In genomic region chr1:244835276-244836134, GRCh38 we compare ENCODE assay signal across 1 cellular context.
TF ChIP-seq lines count a peak whose summit lies in the region.

Gene COX20, plus strand, starts transcription at chr1:244835658. Its CDS starts 57 bp downstream, at chr1:244835715.

TF ChIP-seq in HepG2, 621 proteins besides CTCF, POLR2A, EP300 and RAD21 (continued from another document and continues in another):
- TF ChIP-seq, protein P1, sequence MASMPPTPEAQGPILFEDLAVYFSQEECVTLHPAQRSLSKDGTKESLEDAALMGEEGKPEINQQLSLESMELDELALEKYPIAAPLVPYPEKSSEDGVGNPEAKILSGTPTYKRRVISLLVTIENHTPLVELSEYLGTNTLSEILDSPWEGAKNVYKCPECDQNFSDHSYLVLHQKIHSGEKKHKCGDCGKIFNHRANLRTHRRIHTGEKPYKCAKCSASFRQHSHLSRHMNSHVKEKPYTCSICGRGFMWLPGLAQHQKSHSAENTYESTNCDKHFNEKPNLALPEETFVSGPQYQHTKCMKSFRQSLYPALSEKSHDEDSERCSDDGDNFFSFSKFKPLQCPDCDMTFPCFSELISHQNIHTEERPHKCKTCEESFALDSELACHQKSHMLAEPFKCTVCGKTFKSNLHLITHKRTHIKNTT (CRISPR knock-in tag; IDR thresholded peaks at IDR 0.05): no peak
- TF ChIP-seq RARA (CRISPR knock-in tag; IDR thresholded peaks at IDR 0.05): no peak
- TF ChIP-seq, protein P2, sequence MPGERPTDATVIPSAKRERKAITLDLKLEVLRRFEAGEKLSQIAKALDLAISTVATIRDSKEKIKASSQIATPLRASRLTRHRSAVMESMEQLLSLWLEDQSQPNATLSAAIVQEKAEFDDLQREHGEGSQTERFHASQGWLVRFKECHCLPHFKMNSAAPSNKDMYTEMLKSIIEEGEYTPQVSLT (CRISPR knock-in tag; IDR thresholded peaks at IDR 0.05; ENCODE audit: borderline replicate concordance, low read depth): no peak; the same call in 1 of the 2 replicates
- peak; percentile 93 for TF ChIP-seq ZNF747 (CRISPR knock-in tag; IDR thresholded peaks at IDR 0.05; ENCODE audit: borderline replicate concordance)
- peak; percentile 78 for TF ChIP-seq THAP11 (CRISPR knock-in tag; IDR thresholded peaks at IDR 0.05)
- TF ChIP-seq, protein P3, sequence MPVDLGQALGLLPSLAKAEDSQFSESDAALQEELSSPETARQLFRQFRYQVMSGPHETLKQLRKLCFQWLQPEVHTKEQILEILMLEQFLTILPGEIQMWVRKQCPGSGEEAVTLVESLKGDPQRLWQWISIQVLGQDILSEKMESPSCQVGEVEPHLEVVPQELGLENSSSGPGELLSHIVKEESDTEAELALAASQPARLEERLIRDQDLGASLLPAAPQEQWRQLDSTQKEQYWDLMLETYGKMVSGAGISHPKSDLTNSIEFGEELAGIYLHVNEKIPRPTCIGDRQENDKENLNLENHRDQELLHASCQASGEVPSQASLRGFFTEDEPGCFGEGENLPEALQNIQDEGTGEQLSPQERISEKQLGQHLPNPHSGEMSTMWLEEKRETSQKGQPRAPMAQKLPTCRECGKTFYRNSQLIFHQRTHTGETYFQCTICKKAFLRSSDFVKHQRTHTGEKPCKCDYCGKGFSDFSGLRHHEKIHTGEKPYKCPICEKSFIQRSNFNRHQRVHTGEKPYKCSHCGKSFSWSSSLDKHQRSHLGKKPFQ (CRISPR knock-in tag; IDR thresholded peaks at IDR 0.05; ENCODE audit: insufficient replicate concordance): no peak
- TF ChIP-seq, protein P4, sequence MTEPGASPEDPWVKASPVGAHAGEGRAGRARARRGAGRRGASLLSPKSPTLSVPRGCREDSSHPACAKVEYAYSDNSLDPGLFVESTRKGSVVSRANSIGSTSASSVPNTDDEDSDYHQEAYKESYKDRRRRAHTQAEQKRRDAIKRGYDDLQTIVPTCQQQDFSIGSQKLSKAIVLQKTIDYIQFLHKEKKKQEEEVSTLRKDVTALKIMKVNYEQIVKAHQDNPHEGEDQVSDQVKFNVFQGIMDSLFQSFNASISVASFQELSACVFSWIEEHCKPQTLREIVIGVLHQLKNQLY (CRISPR knock-in tag; IDR thresholded peaks at IDR 0.05): peak; percentile 60; the same call in 1 of the 2 replicates
- no peak for TF ChIP-seq ZNF441 (CRISPR knock-in tag; IDR thresholded peaks at IDR 0.05; ENCODE audit: borderline replicate concordance)
- peak; percentile 94 for TF ChIP-seq ZC3H13 (CRISPR knock-in tag; IDR thresholded peaks at IDR 0.05)
- TF ChIP-seq DMAP1 (CRISPR knock-in tag; IDR thresholded peaks at IDR 0.05): peak; percentile 95
- TF ChIP-seq ZNF574 (CRISPR knock-in tag; IDR thresholded peaks at IDR 0.05): peak; percentile 76; the same call in 1 of the 2 replicates
- TF ChIP-seq HOXA5 (CRISPR knock-in tag; IDR thresholded peaks at IDR 0.05): no peak
- TF ChIP-seq, protein P5, sequence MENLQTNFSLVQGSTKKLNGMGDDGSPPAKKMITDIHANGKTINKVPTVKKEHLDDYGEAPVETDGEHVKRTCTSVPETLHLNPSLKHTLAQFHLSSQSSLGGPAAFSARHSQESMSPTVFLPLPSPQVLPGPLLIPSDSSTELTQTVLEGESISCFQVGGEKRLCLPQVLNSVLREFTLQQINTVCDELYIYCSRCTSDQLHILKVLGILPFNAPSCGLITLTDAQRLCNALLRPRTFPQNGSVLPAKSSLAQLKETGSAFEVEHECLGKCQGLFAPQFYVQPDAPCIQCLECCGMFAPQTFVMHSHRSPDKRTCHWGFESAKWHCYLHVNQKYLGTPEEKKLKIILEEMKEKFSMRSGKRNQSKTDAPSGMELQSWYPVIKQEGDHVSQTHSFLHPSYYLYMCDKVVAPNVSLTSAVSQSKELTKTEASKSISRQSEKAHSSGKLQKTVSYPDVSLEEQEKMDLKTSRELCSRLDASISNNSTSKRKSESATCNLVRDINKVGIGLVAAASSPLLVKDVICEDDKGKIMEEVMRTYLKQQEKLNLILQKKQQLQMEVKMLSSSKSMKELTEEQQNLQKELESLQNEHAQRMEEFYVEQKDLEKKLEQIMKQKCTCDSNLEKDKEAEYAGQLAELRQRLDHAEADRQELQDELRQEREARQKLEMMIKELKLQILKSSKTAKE (CRISPR knock-in tag; IDR thresholded peaks at IDR 0.05; ENCODE audit: borderline replicate concordance): peak; percentile 56; the same call in 1 of the 2 replicates
- no peak for TF ChIP-seq JARID2 (CRISPR knock-in tag; IDR thresholded peaks at IDR 0.05; ENCODE audit: insufficient replicate concordance)
- TF ChIP-seq ZNF253 (CRISPR knock-in tag; IDR thresholded peaks at IDR 0.05; ENCODE audit: borderline replicate concordance): peak; percentile 39; the same call in 1 of the 2 replicates
- peak; percentile 11 for TF ChIP-seq U2AF1 (optimal IDR thresholded peaks at IDR 0.05; ENCODE audit: low read depth, low read length)
- no peak for TF ChIP-seq CBX5 (CRISPR knock-in tag; IDR thresholded peaks at IDR 0.05; ENCODE audit: borderline replicate concordance)
- peak; percentile 50; the same call in 1 of the 2 replicates for TF ChIP-seq SRY (CRISPR knock-in tag; IDR thresholded peaks at IDR 0.05)
- TF ChIP-seq CSRNP2 (CRISPR knock-in tag; conservative IDR thresholded peaks at IDR 0.05; ENCODE audit: low read depth): peak; percentile 75; the same call in 1 of the 2 replicates
- no peak for TF ChIP-seq ARHGAP35 (CRISPR knock-in tag; IDR thresholded peaks at IDR 0.05; ENCODE audit: borderline replicate concordance)
- TF ChIP-seq ZNF619 (CRISPR knock-in tag; IDR thresholded peaks at IDR 0.05): peak; percentile 52; the same call in 1 of the 2 replicates
- TF ChIP-seq, protein P6, sequence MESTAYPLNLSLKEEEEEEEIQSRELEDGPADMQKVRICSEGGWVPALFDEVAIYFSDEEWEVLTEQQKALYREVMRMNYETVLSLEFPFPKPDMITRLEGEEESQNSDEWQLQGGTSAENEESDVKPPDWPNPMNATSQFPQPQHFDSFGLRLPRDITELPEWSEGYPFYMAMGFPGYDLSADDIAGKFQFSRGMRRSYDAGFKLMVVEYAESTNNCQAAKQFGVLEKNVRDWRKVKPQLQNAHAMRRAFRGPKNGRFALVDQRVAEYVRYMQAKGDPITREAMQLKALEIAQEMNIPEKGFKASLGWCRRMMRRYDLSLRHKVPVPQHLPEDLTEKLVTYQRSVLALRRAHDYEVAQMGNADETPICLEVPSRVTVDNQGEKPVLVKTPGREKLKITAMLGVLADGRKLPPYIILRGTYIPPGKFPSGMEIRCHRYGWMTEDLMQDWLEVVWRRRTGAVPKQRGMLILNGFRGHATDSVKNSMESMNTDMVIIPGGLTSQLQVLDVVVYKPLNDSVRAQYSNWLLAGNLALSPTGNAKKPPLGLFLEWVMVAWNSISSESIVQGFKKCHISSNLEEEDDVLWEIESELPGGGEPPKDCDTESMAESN (CRISPR knock-in tag; conservative IDR thresholded peaks at IDR 0.05): 0 out of 2 replicates have a peak, but pooled peaks have one; percentile 15
- peak; percentile 77 for TF ChIP-seq HNRNPLL (IDR thresholded peaks at IDR 0.05; ENCODE audit: low read depth, low read length, poor library complexity, severe bottlenecking)
- no peak for TF ChIP-seq ZUFSP (CRISPR knock-in tag; IDR thresholded peaks at IDR 0.05; ENCODE audit: borderline replicate concordance)
- TF ChIP-seq ZNF335 (CRISPR knock-in tag; IDR thresholded peaks at IDR 0.05): no peak
- TF ChIP-seq ZSCAN12 (CRISPR knock-in tag; IDR thresholded peaks at IDR 0.05): no peak
- no peak; the same call in 1 of the 2 replicates for TF ChIP-seq ZFP90 (CRISPR knock-in tag; IDR thresholded peaks at IDR 0.05; ENCODE audit: borderline replicate concordance)
- no peak for TF ChIP-seq ZNF225 (CRISPR knock-in tag; IDR thresholded peaks at IDR 0.05)
- TF ChIP-seq TOPORS (CRISPR knock-in tag; IDR thresholded peaks at IDR 0.05): no peak; the same call in 1 of the 2 replicates
- TF ChIP-seq ZMAT5 (CRISPR knock-in tag; IDR thresholded peaks at IDR 0.05; ENCODE audit: borderline replicate concordance, low read depth): 0 out of 2 replicates have a peak, but pooled peaks have one; percentile 80
- TF ChIP-seq ATRX (CRISPR knock-in tag; IDR thresholded peaks at IDR 0.05; ENCODE audit: borderline replicate concordance): no peak
- peak; percentile 5; the same call in 1 of the 2 replicates for TF ChIP-seq ZNF800 (CRISPR knock-in tag; IDR thresholded peaks at IDR 0.05)
- TF ChIP-seq SALL1 (CRISPR knock-in tag; IDR thresholded peaks at IDR 0.05): peak; percentile 66
- TF ChIP-seq RXRB (CRISPR knock-in tag; IDR thresholded peaks at IDR 0.05; ENCODE audit: borderline replicate concordance): peak; percentile 60; the same call in 1 of the 2 replicates
- 0 out of 2 replicates have a peak, but pooled peaks have one; percentile 44 for TF ChIP-seq YEATS2 (CRISPR knock-in tag; IDR thresholded peaks at IDR 0.05; ENCODE audit: borderline replicate concordance)
- no peak for TF ChIP-seq DNMT1 (CRISPR knock-in tag; IDR thresholded peaks at IDR 0.05)
